ENCODE assay signal across 1 cellular context in the genomic region with DNA sequence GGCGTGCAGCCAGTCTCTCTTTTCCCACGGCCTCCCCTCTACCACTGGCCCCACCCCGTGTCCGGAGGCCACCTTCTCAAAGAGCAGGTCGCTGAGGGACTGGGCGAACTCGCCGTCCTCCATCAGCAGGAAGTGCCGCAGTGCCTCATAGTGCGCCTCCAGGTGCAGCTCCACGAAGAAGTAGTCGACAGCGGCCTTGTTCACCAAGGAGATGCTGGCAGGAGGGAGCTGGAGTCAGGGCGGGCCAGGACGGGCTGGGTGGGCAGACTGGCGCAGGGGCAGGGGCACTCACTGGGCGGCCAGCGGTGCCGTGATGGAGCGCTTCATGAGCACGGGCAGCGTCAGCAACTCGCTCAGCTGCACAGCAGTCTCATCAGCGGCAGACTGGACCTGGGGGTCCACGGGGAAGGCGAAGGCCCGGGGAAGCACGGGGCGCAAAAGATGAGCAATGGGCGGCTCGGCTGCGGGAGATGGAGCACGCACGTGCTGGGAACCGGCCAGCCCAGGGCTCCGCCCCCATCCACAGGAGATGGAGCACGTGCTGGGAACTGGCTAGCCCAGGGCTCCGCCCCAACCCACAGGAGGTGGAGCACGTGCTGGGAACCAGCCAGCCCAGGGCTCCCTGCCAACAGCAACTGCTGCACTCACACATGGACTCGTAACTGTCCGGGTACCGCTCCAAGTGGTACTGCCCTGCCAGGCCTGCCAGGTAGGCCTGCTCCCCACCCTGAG.
TF ChIP-seq lines count a peak whose summit lies in the region.

No MANE protein-coding gene starts in this region.

TF ChIP-seq in IMR-90, 13 proteins besides CTCF, POLR2A, EP300 and RAD21:
- TF ChIP-seq MXI1 (IDR thresholded peaks at IDR 0.05; ENCODE audit: borderline replicate concordance, low read depth, low read length) (peak; percentile 86; the same call in 1 of the 2 replicates), CEBPB (IDR thresholded peaks at IDR 0.05; ENCODE audit: low read depth, low read length) (no peak), BHLHE40 (IDR thresholded peaks at IDR 0.05; ENCODE audit: low read depth, low read length) (peak; percentile 98), FOS (IDR thresholded peaks at IDR 0.05; ENCODE audit: low read depth, low read length) (no peak), RCOR1 (IDR thresholded peaks at IDR 0.05; ENCODE audit: insufficient replicate concordance, low read length) (no peak), NFE2L2 (IDR thresholded peaks at IDR 0.05; ENCODE audit: low read depth, low read length) (no peak)
- TF ChIP-seq, protein P1, sequence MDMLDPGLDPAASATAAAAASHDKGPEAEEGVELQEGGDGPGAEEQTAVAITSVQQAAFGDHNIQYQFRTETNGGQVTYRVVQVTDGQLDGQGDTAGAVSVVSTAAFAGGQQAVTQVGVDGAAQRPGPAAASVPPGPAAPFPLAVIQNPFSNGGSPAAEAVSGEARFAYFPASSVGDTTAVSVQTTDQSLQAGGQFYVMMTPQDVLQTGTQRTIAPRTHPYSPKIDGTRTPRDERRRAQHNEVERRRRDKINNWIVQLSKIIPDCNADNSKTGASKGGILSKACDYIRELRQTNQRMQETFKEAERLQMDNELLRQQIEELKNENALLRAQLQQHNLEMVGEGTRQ (IDR thresholded peaks at IDR 0.05; ENCODE audit: low read depth, low read length) = peak; percentile 89
- TF ChIP-seq, protein P2, sequence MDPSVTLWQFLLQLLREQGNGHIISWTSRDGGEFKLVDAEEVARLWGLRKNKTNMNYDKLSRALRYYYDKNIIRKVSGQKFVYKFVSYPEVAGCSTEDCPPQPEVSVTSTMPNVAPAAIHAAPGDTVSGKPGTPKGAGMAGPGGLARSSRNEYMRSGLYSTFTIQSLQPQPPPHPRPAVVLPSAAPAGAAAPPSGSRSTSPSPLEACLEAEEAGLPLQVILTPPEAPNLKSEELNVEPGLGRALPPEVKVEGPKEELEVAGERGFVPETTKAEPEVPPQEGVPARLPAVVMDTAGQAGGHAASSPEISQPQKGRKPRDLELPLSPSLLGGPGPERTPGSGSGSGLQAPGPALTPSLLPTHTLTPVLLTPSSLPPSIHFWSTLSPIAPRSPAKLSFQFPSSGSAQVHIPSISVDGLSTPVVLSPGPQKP (IDR thresholded peaks at IDR 0.05; ENCODE audit: borderline replicate concordance, low read depth, low read length) = no peak
TF ChIP-seq in IMR-90: peak in this region for 3.
